In the genomic region with DNA sequence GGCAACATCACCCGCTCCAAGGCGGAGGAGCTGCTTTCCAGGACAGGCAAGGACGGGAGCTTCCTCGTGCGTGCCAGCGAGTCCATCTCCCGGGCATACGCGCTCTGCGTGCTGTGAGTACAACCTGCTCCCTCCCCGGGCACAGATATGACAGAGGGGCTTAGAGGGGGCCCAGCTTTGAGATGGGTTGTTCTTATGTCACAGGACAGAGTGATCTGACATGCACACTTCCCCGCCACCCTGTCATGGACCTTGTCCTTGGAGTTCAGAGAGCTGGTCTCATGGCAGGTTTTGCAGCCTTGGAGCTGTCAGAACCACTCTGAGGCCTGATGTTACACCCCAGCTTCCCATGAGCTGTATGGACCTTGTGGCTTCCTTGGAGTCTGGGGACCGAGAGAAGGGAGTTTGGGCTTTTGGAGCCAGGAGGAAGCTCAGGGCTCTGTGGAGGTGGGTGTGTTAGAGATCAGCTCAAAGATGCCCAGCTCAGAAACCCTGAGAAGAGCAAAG, we compare ENCODE assay signal across 8 cellular contexts. TPM values are rescaled to one million over a fixed set of nuclear protein-coding genes. Genes with fewer than 3 reads are reported as not detected.
DNase-seq lines count a peak whose midpoint lies in the region; ATAC-seq and TF ChIP-seq lines count a peak whose summit lies in the region.

No MANE protein-coding gene starts in this region.

- H3K27me3 ChIP-seq in MM.1S (replicated peaks; ENCODE audit: insufficient read depth, low read length) (no peaks in the 10 kb centered on the region), right atrium auricular region (no peaks in the 10 kb centered on the region), BE2C (no peaks in the 10 kb centered on the region)

- H3K4me3 ChIP-seq in MM.1S (ENCODE audit: low read length) (peak overlapping the region; percentile 84), right atrium auricular region (peak overlapping the region; percentile 26 to 52), BE2C (ENCODE audit: low read depth, low read length) (no peak overlapping the region)

- H3F3A ChIP-seq in MM.1S (ENCODE audit: insufficient read depth, low read length): peaks cover 10% of the 10 kb centered on the region; the same call in 1 of the 2 replicates

- H3K79me2 ChIP-seq in MM.1S (ENCODE audit: low read length): peaks cover 48% of the 10 kb centered on the region

- no peaks in the 10 kb centered on the region for H4K20me1 ChIP-seq in MM.1S (ENCODE audit: insufficient read depth, low read length)

- H3K27ac Mint-ChIP-seq in stimulated activated effector memory CD8-positive, alpha-beta T cell treated with anti-CD3 and anti-CD28 coated beads, Interleukin-12 subunit alpha, Interleukin-12 subunit beta, amount 100 ng/mL, for 72 hours: peak overlapping the region; percentile 99
- no peak overlapping the region for H3K27ac Mint-ChIP-seq in glutamatergic neuron (ENCODE audit: unreplicated experiment)

- peaks cover 56% of the 10 kb centered on the region for H3K36me3 Mint-ChIP-seq in stimulated activated effector memory CD8-positive, alpha-beta T cell treated with anti-CD3 and anti-CD28 coated beads, Interleukin-12 subunit alpha, Interleukin-12 subunit beta, amount 100 ng/mL, for 72 hours
- no peaks in the 10 kb centered on the region for H3K36me3 Mint-ChIP-seq in glutamatergic neuron (ENCODE audit: unreplicated experiment)

- H3K36me3 ChIP-seq in MM.1S (replicated peaks; ENCODE audit: insufficient read depth, low read length): no peaks in the 10 kb centered on the region
- no peaks in the 10 kb centered on the region for H3K36me3 ChIP-seq in right atrium auricular region
- H3K36me3 ChIP-seq in BE2C: no peaks in the 10 kb centered on the region

- peak overlapping the region; percentile 60 for H3K9ac ChIP-seq in MM.1S (ENCODE audit: low read length)

- H3K9me3 ChIP-seq in MM.1S (replicated peaks; ENCODE audit: insufficient read depth, low read length): no peaks in the 10 kb centered on the region
- no peaks in the 10 kb centered on the region for H3K9me3 ChIP-seq in right atrium auricular region
- H3K9me3 ChIP-seq in BE2C: no peaks in the 10 kb centered on the region

- no peaks in the 10 kb centered on the region for H3K9me3 Mint-ChIP-seq in stimulated activated effector memory CD8-positive, alpha-beta T cell treated with anti-CD3 and anti-CD28 coated beads, Interleukin-12 subunit alpha, Interleukin-12 subunit beta, amount 100 ng/mL, for 72 hours
- H3K9me3 Mint-ChIP-seq in glutamatergic neuron (ENCODE audit: unreplicated experiment): no peaks in the 10 kb centered on the region

- H3K27ac ChIP-seq in MM.1S (ENCODE audit: low read length): peak overlapping the region; percentile 63
- peak overlapping the region; percentile 72 to 77 for H3K27ac ChIP-seq in right atrium auricular region

- peak overlapping the region; percentile 97 for H3K4me2 ChIP-seq in MM.1S (ENCODE audit: low read depth, low read length)

- peaks cover 3% of the 10 kb centered on the region for H3K27me3 Mint-ChIP-seq in glutamatergic neuron (ENCODE audit: unreplicated experiment)

- DNase-seq in MM.1S: peak; percentile 10
- no peak for DNase-seq in right atrium auricular region (ENCODE audit: low spot score)
- no peak for DNase-seq in stimulated activated effector memory CD8-positive, alpha-beta T cell treated with anti-CD3 and anti-CD28 coated beads, Interleukin-12 subunit alpha, Interleukin-12 subunit beta, amount 100 ng/mL, for 72 hours (ENCODE audit: low spot score in 2 of 2)
- no peak for DNase-seq in epidermal melanocyte (ENCODE audit: insufficient read length, low spot score)
- DNase-seq in BE2C: no peak
- no peak for DNase-seq in NCI-H2171 (lab: John Stamatoyannopoulos, UW)
- no peak for DNase-seq in glutamatergic neuron

- TF ChIP-seq CTCF in MM.1S (IDR thresholded peaks at IDR 0.05; ENCODE audit: low read length): no peak
- TF ChIP-seq CTCF in right atrium auricular region (IDR thresholded peaks at IDR 0.05): no peak
- no peak for TF ChIP-seq CTCF in BE2C (IDR thresholded peaks at IDR 0.05; ENCODE audit: low read depth, low read length)
- no peak for TF ChIP-seq CTCF in glutamatergic neuron (IDR thresholded peaks at IDR 0.05; ENCODE audit: partially characterized antibody, unreplicated experiment)

- H2AFZ ChIP-seq in MM.1S (ENCODE audit: low read length): peak overlapping the region; percentile 87

- H3K4me3 Mint-ChIP-seq in stimulated activated effector memory CD8-positive, alpha-beta T cell treated with anti-CD3 and anti-CD28 coated beads, Interleukin-12 subunit alpha, Interleukin-12 subunit beta, amount 100 ng/mL, for 72 hours: peak overlapping the region; percentile 97
- no peak overlapping the region for H3K4me3 Mint-ChIP-seq in glutamatergic neuron (ENCODE audit: unreplicated experiment)

- ATAC-seq in GM18907 (IDR thresholded peaks at IDR 0.05; ENCODE audit: unreplicated experiment): peak; percentile 0
- peak; percentile 27 for ATAC-seq in stimulated activated effector memory CD8-positive, alpha-beta T cell treated with anti-CD3 and anti-CD28 coated beads, Interleukin-12 subunit alpha, Interleukin-12 subunit beta, amount 100 ng/mL, for 72 hours

- H3K4me1 ChIP-seq in MM.1S (ENCODE audit: low read length) (peaks cover 23% of the 10 kb centered on the region), right atrium auricular region (peaks cover 0 to 41% of the 10 kb centered on the region in 2 donors), BE2C (no peaks in the 10 kb centered on the region)

- peaks cover 56% of the 10 kb centered on the region for H3K4me1 Mint-ChIP-seq in stimulated activated effector memory CD8-positive, alpha-beta T cell treated with anti-CD3 and anti-CD28 coated beads, Interleukin-12 subunit alpha, Interleukin-12 subunit beta, amount 100 ng/mL, for 72 hours
- no peaks in the 10 kb centered on the region for H3K4me1 Mint-ChIP-seq in glutamatergic neuron (ENCODE audit: low read depth, unreplicated experiment)

- no peaks in the 10 kb centered on the region for H3K9me2 ChIP-seq in MM.1S (replicated peaks; ENCODE audit: insufficient read depth, low read length)

RNA-seq across cellular contexts. Expression of a gene that starts 0.4 kb away (rescaled TPM):
- total RNA-seq in right atrium auricular region: 1 to 10 TPM; 2.9 to 7.0 TPM
- polyA plus RNA-seq in BE2C (2012; ENCODE audit: insufficient read depth, insufficient read length, low read depth): 0.37 TPM
- 2.2 TPM for total RNA-seq in glutamatergic neuron (ENCODE audit: unreplicated experiment)

RNA-seq across cellular contexts. Expression of a gene that starts 28.1 kb away (rescaled TPM):
- not detected for total RNA-seq in right atrium auricular region
- not detected for polyA plus RNA-seq in BE2C (2012; ENCODE audit: insufficient read depth, insufficient read length, low read depth)
- not detected for total RNA-seq in glutamatergic neuron (ENCODE audit: unreplicated experiment)

RNA-seq across cellular contexts. Expression of a gene that starts 47.5 kb away (rescaled TPM):
- total RNA-seq in right atrium auricular region: 1 to 10 TPM; 1.4 to 4.8 TPM
- polyA plus RNA-seq in BE2C (2012; ENCODE audit: insufficient read depth, insufficient read length, low read depth): not detected
- total RNA-seq in glutamatergic neuron (ENCODE audit: unreplicated experiment): 7.2 TPM
